1 cellular context compared by ENCODE assay signal in genomic region chr22:47759909-47760308, GRCh38.
TF ChIP-seq lines count a peak whose summit lies in the region.

No MANE protein-coding gene starts in this region.

TF ChIP-seq in WTC11, 78 proteins besides CTCF, POLR2A, EP300 and RAD21 (continued from another document):
- TF ChIP-seq ATF6 (CRISPR knock-in tag; IDR thresholded peaks at IDR 0.05) (no peak), ZNF423 (CRISPR knock-in tag; IDR thresholded peaks at IDR 0.05) (peak; percentile 48; the same call in 1 of the 2 replicates), ELF4 (CRISPR knock-in tag; IDR thresholded peaks at IDR 0.05; ENCODE audit: low read depth) (no peak), IRF1 (CRISPR knock-in tag; IDR thresholded peaks at IDR 0.05) (no peak), ARID4B (CRISPR knock-in tag; IDR thresholded peaks at IDR 0.05; ENCODE audit: borderline replicate concordance) (no peak)
